Comparison of ENCODE assay signal across 8 cellular contexts in genomic region chr10:451021-451471, GRCh38.
DNase-seq lines count a peak whose midpoint lies in the region; ATAC-seq, FAIRE-seq and TF ChIP-seq lines count a peak whose summit lies in the region.

No MANE protein-coding gene starts in this region.

- no peak for TF ChIP-seq POLR2A in testis (IDR thresholded peaks at IDR 0.05)

- H3K27ac ChIP-seq in A673 (ENCODE audit: low read depth, low read length, poor library complexity, severe bottlenecking) (no peak overlapping the region), testis (peak overlapping the region in 1 of 2 donors; percentile 24)

- 58 to 66% methylated on average over 11 of the region's 11 CpGs for WGBS in testis, 2 donors

- H3K9me3 ChIP-seq in A673 (ENCODE audit: low read depth, low read length, poor library complexity, severe bottlenecking): no peaks in the 10 kb centered on the region
- no peaks in the 10 kb centered on the region for H3K9me3 ChIP-seq in testis

- no peaks in the 10 kb centered on the region for H3K36me3 ChIP-seq in A673 (ENCODE audit: insufficient read depth, low read length, poor library complexity, severe bottlenecking)
- no peaks in the 10 kb centered on the region for H3K36me3 ChIP-seq in testis (ENCODE audit: low read depth, missing control alignments)

- peak; percentile 41 for DNase-seq in activated CD4-positive, CD25-positive, alpha-beta regulatory T cell treated with anti-CD3 and anti-CD28 coated beads, Interleukin-2, amount 50 U/mL, for 16 hours (ENCODE audit: low read depth, low spot score)
- DNase-seq in fibroblast of villous mesenchyme (ENCODE audit: low read depth) (peak; percentile 39), RCC 7860 (ENCODE audit: low spot score) (no peak), A673 (ENCODE audit: low spot score) (no peak), testis (no peak)
- DNase-seq in stimulated activated CD8-positive, alpha-beta memory T cell treated with anti-CD3 and anti-CD28 coated beads, Interleukin-2, amount 100 ng/mL, for 48 hours (ENCODE audit: low read depth in 2 of 2): peak; percentile 30 to 37

- no peak for FAIRE-seq in RCC 7860 (lab: Jason Lieb, UNC)

- peak; percentile 93 for ATAC-seq in GM18861 (IDR thresholded peaks at IDR 0.05; ENCODE audit: unreplicated experiment)
- ATAC-seq in HG03066 (IDR thresholded peaks at IDR 0.05; ENCODE audit: low read depth, unreplicated experiment): peak; percentile 93

- H3K4me3 ChIP-seq in fibroblast of villous mesenchyme (ENCODE audit: low read depth, low read length): no peak overlapping the region
- H3K4me3 ChIP-seq in A673 (ENCODE audit: low read depth, low read length, poor library complexity, severe bottlenecking): no peak overlapping the region
- no peak overlapping the region for H3K4me3 ChIP-seq in testis

- H3K4me1 ChIP-seq in A673 (ENCODE audit: insufficient read depth, low read length, poor library complexity, severe bottlenecking) (no peaks in the 10 kb centered on the region), testis (peaks cover 14% of the 10 kb centered on the region)

- CTCF ChIA-PET in A673 (lab: Charles Lee): no interaction called here

- TF ChIP-seq CTCF in fibroblast of villous mesenchyme (IDR thresholded peaks at IDR 0.05; ENCODE audit: insufficient read depth, low read depth, low read length): no peak
- no peak for TF ChIP-seq CTCF in A673 (conservative IDR thresholded peaks at IDR 0.05; ENCODE audit: low read depth, low read length)
- no peak for TF ChIP-seq CTCF in testis (IDR thresholded peaks at IDR 0.05)

- H3K27me3 ChIP-seq in A673 (replicated peaks; ENCODE audit: insufficient read depth, low read depth, low read length, poor library complexity) (no peaks in the 10 kb centered on the region), testis (no peaks in the 10 kb centered on the region)

- POLR2A ChIA-PET in A673 (lab: Charles Lee; ENCODE audit: low non-redundant PET): no interaction called here

- intact Hi-C loops in A673 (cut with micrococcal nuclease; ENCODE audit: unreplicated experiment): no loop called here
- intact Hi-C loops in testis (cut with DNase I; ENCODE audit: low total_unique reads): no loop called here

- BruUV-seq in A673 (replicated peaks; lab: Mats Ljungman, UMichigan): no TSS peak

Comparison
In these comparisons a context has a peak if more than half of its experiments do, and no peak if none do; other contexts are left out.
1. DNase-seq: peak in activated CD4-positive, CD25-positive, alpha-beta regulatory T cell treated with anti-CD3 and anti-CD28 coated beads, Interleukin-2, amount 50 U/mL, for 16 hours (single experiment), fibroblast of villous mesenchyme (single experiment) and stimulated activated CD8-positive, alpha-beta memory T cell treated with anti-CD3 and anti-CD28 coated beads, Interleukin-2, amount 100 ng/mL, for 48 hours (2 of 2); none in RCC 7860 (single experiment), A673 (single experiment) and testis (single experiment).